Comparison of ENCODE assay signal across 8 cellular contexts in genomic region chr1:193105821-193106177, GRCh38. TPM values are rescaled to one million over a fixed set of nuclear protein-coding genes. Genes with fewer than 3 reads are reported as not detected.
DNase-seq lines count a peak whose midpoint lies in the region; ATAC-seq, FAIRE-seq and TF ChIP-seq lines count a peak whose summit lies in the region.

No MANE protein-coding gene starts in this region.

- DNase-seq in AG04449 (ENCODE audit: low read depth, low spot score) (no peak), bronchial epithelial cell (ENCODE audit: low read depth) (no peak), COLO668 (lab: John Stamatoyannopoulos, UW; ENCODE audit: unreplicated experiment) (no peak), CD1c-positive myeloid dendritic cell (ENCODE audit: extremely low spot score) (no peak)
- no peak for DNase-seq in activated CD4-positive, alpha-beta T cell treated with anti-CD3 and anti-CD28 coated beads for 1 hour

- H3K9me3 ChIP-seq in HUES64 (ENCODE audit: insufficient read depth, low read depth, low read length) (no peaks in the 10 kb centered on the region), mucosa of stomach (ENCODE audit: control insufficient read depth, low read length) (no peaks in the 10 kb centered on the region)

- H3K36me3 ChIP-seq in HUES64 (ENCODE audit: insufficient read depth, low read length) (no peaks in the 10 kb centered on the region), bronchial epithelial cell (ENCODE audit: control insufficient read depth, insufficient read depth, low read length) (no peaks in the 10 kb centered on the region), mucosa of stomach (ENCODE audit: control insufficient read depth, insufficient read depth, low read length) (no peaks in the 10 kb centered on the region)

- 63% methylated on average over 2 of the region's 4 CpGs for WGBS in HUES64

- H3K9ac ChIP-seq in HUES64 (ENCODE audit: low read depth, low read length): peak overlapping the region; percentile 65
- peak overlapping the region; percentile 81 for H3K9ac ChIP-seq in mucosa of stomach (ENCODE audit: low read length)

- H3K27me3 ChIP-seq in HUES64 (ENCODE audit: insufficient read depth, low read length): peaks cover 20% of the 10 kb centered on the region
- no peaks in the 10 kb centered on the region for H3K27me3 ChIP-seq in bronchial epithelial cell (ENCODE audit: control insufficient read depth, insufficient read depth, low read length)
- no peaks in the 10 kb centered on the region for H3K27me3 ChIP-seq in mucosa of stomach (ENCODE audit: control insufficient read depth, insufficient read depth, low read length)

- no peaks in the 10 kb centered on the region for H3K4me1 ChIP-seq in HUES64 (ENCODE audit: insufficient read depth, low read length)
- H3K4me1 ChIP-seq in mucosa of stomach (ENCODE audit: control insufficient read depth, insufficient read depth, low read length): peaks cover 8% of the 10 kb centered on the region

- no peak for TF ChIP-seq CTCF in AG04449 (IDR thresholded peaks at IDR 0.05; ENCODE audit: insufficient read depth, low read length, missing control alignments)
- no peak for TF ChIP-seq CTCF in bronchial epithelial cell (IDR thresholded peaks at IDR 0.05; ENCODE audit: insufficient read depth, low read length, severe bottlenecking)

- H3K27ac ChIP-seq in HUES64 (ENCODE audit: low read depth, low read length): peak overlapping the region; percentile 71

- POLR2A ChIA-PET in AG04449 (lab: Yijun Ruan, JAX): interaction anchor here (0.6 to 2.2 kb wide), 5 partner anchors 10 to 68 kb away, joined by 3 to 24 read pairs (median 10); partner anchors contain the start of genes CDC73, RO60 and UCHL5

- ATAC-seq in GM19035 (IDR thresholded peaks at IDR 0.05; ENCODE audit: unreplicated experiment): no peak

- no peak for FAIRE-seq in bronchial epithelial cell (lab: Jason Lieb, UNC)

- H3K4me3 ChIP-seq in AG04449 (ENCODE audit: low read depth, low read length) (peak overlapping the region; percentile 75), HUES64 (ENCODE audit: low read length) (peak overlapping the region; percentile 75), bronchial epithelial cell (ENCODE audit: low read depth, low read length) (peak overlapping the region; percentile 69), mucosa of stomach (ENCODE audit: low read length) (peak overlapping the region; percentile 76)

- CTCF ChIA-PET in AG04449 (lab: Yijun Ruan, JAX): interaction anchor here (0.8 to 11.6 kb wide), 6 partner anchors 10 to 300 kb away, joined by 3 to 78 read pairs (median 5); partner anchors contain the start of gene CDC73

RNA-seq across cellular contexts. Expression of gene GLRX2, which starts 0.6 kb away (rescaled TPM):
- 8.8 TPM for polyA plus RNA-seq in HUES64 (2013, experiment 1 of 2)
- 9.1 TPM for polyA plus RNA-seq in HUES64 (2013, experiment 2 of 2)
- total RNA-seq in bronchial epithelial cell: 5.0 and 10.1 TPM in 2 replicates

RNA-seq across cellular contexts. Expression of gene CDC73, which starts 16.0 kb away (rescaled TPM):
- polyA plus RNA-seq in HUES64 (2013, experiment 1 of 2): 33.6 TPM
- 29.7 TPM for polyA plus RNA-seq in HUES64 (2013, experiment 2 of 2)
- total RNA-seq in bronchial epithelial cell: 15.3 and 21.0 TPM in 2 replicates

RNA-seq across cellular contexts. Expression of gene RO60, which starts 46.4 kb away (rescaled TPM):
- 26.8 TPM for polyA plus RNA-seq in HUES64 (2013, experiment 1 of 2)
- polyA plus RNA-seq in HUES64 (2013, experiment 2 of 2): 32.1 TPM
- total RNA-seq in bronchial epithelial cell: 109 and 140 TPM in 2 replicates

RNA-seq across cellular contexts. Expression of gene UCHL5, which starts 46.6 kb away (rescaled TPM):
- 36.7 TPM for polyA plus RNA-seq in HUES64 (2013, experiment 1 of 2)
- 37.7 TPM for polyA plus RNA-seq in HUES64 (2013, experiment 2 of 2)
- total RNA-seq in bronchial epithelial cell: 26.3 and 47.0 TPM in 2 replicates
